In the genomic region with DNA sequence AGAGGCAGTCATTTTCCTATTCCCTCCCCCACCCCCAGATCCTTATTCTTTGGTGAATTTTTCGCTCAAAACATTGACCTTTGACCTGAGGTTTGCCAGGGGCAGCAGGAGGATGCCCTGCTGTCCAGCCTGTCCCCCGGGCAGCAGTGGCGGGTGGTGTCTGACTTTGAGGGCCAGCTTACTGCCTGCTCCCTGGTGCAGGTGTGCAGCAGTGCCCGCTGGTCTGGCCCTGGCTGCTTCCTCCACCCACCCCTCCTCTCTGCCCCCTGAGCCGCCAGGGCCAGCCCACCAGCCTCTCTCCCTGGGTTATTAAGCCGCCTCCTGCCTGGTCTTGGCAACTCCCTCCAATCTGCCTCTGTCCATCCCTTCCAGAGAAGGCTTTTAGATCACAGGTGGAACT, we compare ENCODE assay signal across 23 cellular contexts. TPM values are rescaled to one million over a fixed set of nuclear protein-coding genes. Genes with fewer than 3 reads are reported as not detected.
DNase-seq lines count a peak whose midpoint lies in the region; ATAC-seq and TF ChIP-seq lines count a peak whose summit lies in the region.
"Had no signal": no experiment of that assay in that cellular context is flagged by ENCODE, and none has a peak within 500 bp of the region (broad histone marks: within the 10 kb centered on the region; RNA-seq: fewer than 3 reads in every experiment).

No MANE protein-coding gene starts in this region.

- no peaks in the 10 kb centered on the region for H3K9me3 Mint-ChIP-seq in stimulated activated effector memory CD8-positive, alpha-beta T cell treated with anti-CD3 and anti-CD28 coated beads, Interleukin-12 subunit alpha, Interleukin-12 subunit beta, amount 100 ng/mL, for 72 hours
- H3K9me3 Mint-ChIP-seq in activated CD4-positive, alpha-beta memory T cell treated with anti-CD3 and anti-CD28 coated beads, Interleukin-2, amount 10 ng/mL, durations not matched to agents 7 days and 5 days, result peaks cover 2% of the 10 kb centered on the region

- ATAC-seq in Right ventricle myocardium superior (ENCODE audit: poor library complexity) (no peak), heart left ventricle (no peak), lower lobe of right lung (no peak), HG03159 (IDR thresholded peaks at IDR 0.05; ENCODE audit: unreplicated experiment) (no peak)
- no peak for ATAC-seq in stimulated activated effector memory CD8-positive, alpha-beta T cell treated with anti-CD3 and anti-CD28 coated beads, Interleukin-12 subunit alpha, Interleukin-12 subunit beta, amount 100 ng/mL, for 72 hours
- ATAC-seq: HepG2 had no signal

- no peak overlapping the region for H3K4me3 ChIP-seq in heart left ventricle
- no peak overlapping the region for H3K4me3 ChIP-seq in lower lobe of right lung
- H3K4me3 ChIP-seq: MG63, PC-9 had no signal

- DNase-seq in Right ventricle myocardium superior (peak; percentile 37), heart left ventricle (no peak), NCI-H69 (lab: John Stamatoyannopoulos, UW) (peak; percentile 4), lower lobe of right lung (peak; percentile 30), GM10266 (ENCODE audit: extremely low spot score) (no peak)
- DNase-seq in stimulated activated effector memory CD8-positive, alpha-beta T cell treated with anti-CD3 and anti-CD28 coated beads, Interleukin-12 subunit alpha, Interleukin-12 subunit beta, amount 100 ng/mL, for 72 hours (ENCODE audit: low spot score in 2 of 2), result no peak
- DNase-seq in activated CD4-positive, alpha-beta memory T cell treated with anti-CD3 and anti-CD28 coated beads, Interleukin-2, amount 10 ng/mL, durations not matched to agents 7 days and 5 days, result no peak
- DNase-seq: C1 segment of cervical spinal cord; CD4-positive, alpha-beta memory T cell; COR-L47; DMS79; EL; GDM1; MG63; NCI-H1105 treated with DMSO at 0.1 percent for 48 hours; NCI-H146; NCI-H1930; NCI-H510A; NCI-H774; PC-9; SHP77 had no signal

- peak overlapping the region; percentile 61 for H3K27ac Mint-ChIP-seq in stimulated activated effector memory CD8-positive, alpha-beta T cell treated with anti-CD3 and anti-CD28 coated beads, Interleukin-12 subunit alpha, Interleukin-12 subunit beta, amount 100 ng/mL, for 72 hours
- no peak overlapping the region for H3K27ac Mint-ChIP-seq in activated CD4-positive, alpha-beta memory T cell treated with anti-CD3 and anti-CD28 coated beads, Interleukin-2, amount 10 ng/mL, durations not matched to agents 7 days and 5 days
- H3K27ac Mint-ChIP-seq: CD4-positive, alpha-beta memory T cell had no signal

- peaks cover 9% of the 10 kb centered on the region for H3K27me3 Mint-ChIP-seq in activated CD4-positive, alpha-beta memory T cell treated with anti-CD3 and anti-CD28 coated beads, Interleukin-2, amount 10 ng/mL, durations not matched to agents 7 days and 5 days
- H3K27me3 Mint-ChIP-seq: CD4-positive, alpha-beta memory T cell had no signal

- H3K27me3 ChIP-seq in heart left ventricle (no peaks in the 10 kb centered on the region), lower lobe of right lung (ENCODE audit: low read depth) (no peaks in the 10 kb centered on the region)
- H3K27me3 ChIP-seq: MG63 had no signal

- CTCF ChIA-PET in activated CD4-positive, alpha-beta memory T cell treated with anti-CD3 and anti-CD28 coated beads, Interleukin-2, amount 10 ng/mL, durations not matched to agents 7 days and 5 days (lab: Charles Lee), result no interaction called here

- no peaks in the 10 kb centered on the region for H3K36me3 Mint-ChIP-seq in stimulated activated effector memory CD8-positive, alpha-beta T cell treated with anti-CD3 and anti-CD28 coated beads, Interleukin-12 subunit alpha, Interleukin-12 subunit beta, amount 100 ng/mL, for 72 hours
- no peaks in the 10 kb centered on the region for H3K36me3 Mint-ChIP-seq in activated CD4-positive, alpha-beta memory T cell treated with anti-CD3 and anti-CD28 coated beads, Interleukin-2, amount 10 ng/mL, durations not matched to agents 7 days and 5 days (ENCODE audit: low read depth)
- H3K36me3 Mint-ChIP-seq: CD4-positive, alpha-beta memory T cell had no signal

- no peak for TF ChIP-seq CTCF in heart left ventricle (IDR thresholded peaks at IDR 0.05)
- TF ChIP-seq CTCF in lower lobe of right lung (IDR thresholded peaks at IDR 0.05), result no peak
- no peak for TF ChIP-seq CTCF in GM10266 (IDR thresholded peaks at IDR 0.05; ENCODE audit: control insufficient read depth, insufficient read depth, low read depth, missing control alignments)

- TF ChIP-seq POLR2A in heart left ventricle (IDR thresholded peaks at IDR 0.05), result no peak

- 92 to 97% (median 95%) methylated on average over 6 of the region's 6 CpGs for WGBS in heart left ventricle, 4 donors

- H3K27ac ChIP-seq in heart left ventricle, result no peak overlapping the region
- H3K27ac ChIP-seq in lower lobe of right lung, result no peak overlapping the region
- H3K27ac ChIP-seq: PC-9 had no signal

- POLR2A ChIA-PET in activated CD4-positive, alpha-beta memory T cell treated with anti-CD3 and anti-CD28 coated beads, Interleukin-2, amount 10 ng/mL, durations not matched to agents 7 days and 5 days (lab: Charles Lee), result no interaction called here

- H3K4me3 Mint-ChIP-seq in stimulated activated effector memory CD8-positive, alpha-beta T cell treated with anti-CD3 and anti-CD28 coated beads, Interleukin-12 subunit alpha, Interleukin-12 subunit beta, amount 100 ng/mL, for 72 hours, result no peak overlapping the region
- no peak overlapping the region for H3K4me3 Mint-ChIP-seq in activated CD4-positive, alpha-beta memory T cell treated with anti-CD3 and anti-CD28 coated beads, Interleukin-2, amount 10 ng/mL, durations not matched to agents 7 days and 5 days
- H3K4me3 Mint-ChIP-seq: CD4-positive, alpha-beta memory T cell had no signal

- H3K4me1 Mint-ChIP-seq in stimulated activated effector memory CD8-positive, alpha-beta T cell treated with anti-CD3 and anti-CD28 coated beads, Interleukin-12 subunit alpha, Interleukin-12 subunit beta, amount 100 ng/mL, for 72 hours, result peaks cover 2% of the 10 kb centered on the region
- no peaks in the 10 kb centered on the region for H3K4me1 Mint-ChIP-seq in activated CD4-positive, alpha-beta memory T cell treated with anti-CD3 and anti-CD28 coated beads, Interleukin-2, amount 10 ng/mL, durations not matched to agents 7 days and 5 days

- H3K36me3 ChIP-seq in heart left ventricle (no peaks in the 10 kb centered on the region), lower lobe of right lung (no peaks in the 10 kb centered on the region)
- H3K36me3 ChIP-seq: MG63 had no signal

- intact Hi-C loops in Right ventricle myocardium superior (cut with DNase I), result no loop called here
- intact Hi-C loops in heart left ventricle (cut with DNase I), result no loop called here
- intact Hi-C loops in lower lobe of right lung (cut with DNase I), result no loop called here

- no peaks in the 10 kb centered on the region for H3K9me3 ChIP-seq in heart left ventricle
- H3K9me3 ChIP-seq in lower lobe of right lung, result no peaks in the 10 kb centered on the region
- H3K9me3 ChIP-seq: MG63 had no signal

- peaks cover 0 to 8% (median 1%) of the 10 kb centered on the region in 12 donors for H3K4me1 ChIP-seq in heart left ventricle
- H3K4me1 ChIP-seq in lower lobe of right lung, result peaks cover 6% of the 10 kb centered on the region

RNA-seq across cellular contexts. Expression of gene GRPEL1, which starts 40.8 kb away (rescaled TPM):
- total RNA-seq in Right ventricle myocardium superior, result 60.2 TPM
- 10 to 100 TPM; 38.6 to 68.1 (median 55.4) TPM for total RNA-seq in heart left ventricle
- polyA plus RNA-seq in heart left ventricle, result 10 to 100 TPM; 43.7 to 70.8 TPM
- total RNA-seq in lower lobe of right lung, result 25.7 TPM
- 10 to 100 TPM; 39.8 to 40.0 TPM for total RNA-seq in activated CD4-positive, alpha-beta memory T cell treated with anti-CD3 and anti-CD28 coated beads, Interleukin-2, amount 10 ng/mL, durations not matched to agents 7 days and 5 days

Comparison
In these comparisons a context has a peak if more than half of its experiments do, and no peak if none do; other contexts are left out.
1. DNase-seq: peak in Right ventricle myocardium superior (single experiment), NCI-H69 (single experiment) and lower lobe of right lung (single experiment); none in heart left ventricle (0 of 5), stimulated activated effector memory CD8-positive, alpha-beta T cell treated with anti-CD3 and anti-CD28 coated beads, Interleukin-12 subunit alpha, Interleukin-12 subunit beta, amount 100 ng/mL, for 72 hours (0 of 2), GM10266 (single experiment) and activated CD4-positive, alpha-beta memory T cell treated with anti-CD3 and anti-CD28 coated beads, Interleukin-2, amount 10 ng/mL, durations not matched to agents 7 days and 5 days (single experiment).